ENCODE assay signal across 8 cellular contexts in the genomic region with DNA sequence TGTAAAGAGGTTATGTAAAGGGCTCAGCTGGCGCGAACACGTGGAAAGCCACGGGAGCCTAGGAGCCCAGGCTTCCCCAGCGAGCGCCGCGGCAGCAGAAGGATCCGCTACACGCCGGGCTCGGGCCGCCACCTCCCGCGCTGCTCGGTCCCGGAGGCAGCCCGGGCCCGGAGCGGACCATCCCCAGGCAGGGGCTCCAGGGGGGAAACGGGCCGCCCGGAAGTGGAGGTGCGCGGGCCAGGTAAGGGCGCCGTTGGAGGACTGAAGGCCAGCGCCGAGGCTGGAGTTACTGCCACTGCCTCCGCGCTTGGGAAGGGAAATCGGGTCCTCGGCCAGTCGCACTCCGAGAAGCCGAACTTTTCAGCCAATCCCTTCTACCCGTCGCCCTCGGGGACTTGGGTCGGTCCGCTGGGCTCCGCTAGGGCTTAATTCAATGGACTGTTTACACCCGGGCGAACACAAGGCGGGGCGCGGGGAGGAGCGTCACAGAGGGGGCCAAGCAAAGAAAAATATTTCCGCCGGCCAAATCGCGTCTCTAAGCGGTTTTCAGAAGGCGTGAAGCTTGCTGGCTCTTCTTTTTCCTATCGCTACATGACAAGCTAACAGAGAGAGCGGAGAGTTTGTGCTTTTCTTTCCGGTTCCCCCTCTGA.
DNase-seq lines count a peak whose midpoint lies in the region; ATAC-seq lines count a peak whose summit lies in the region.

No MANE protein-coding gene starts in this region.

- DNase-seq in C1 segment of cervical spinal cord (lab: John Stamatoyannopoulos, UW) (peak; percentile 82 to 99 (median 94)), NCI-H524 treated with DMSO at 0.1 percent for 48 hours (lab: John Stamatoyannopoulos, UW) (peak; percentile 72)
- DNase-seq in activated CD4-positive, alpha-beta T cell treated with anti-CD3 and anti-CD28 coated beads for 48 hours = peak; percentile 92
- peak; percentile 69 to 82 (median 78) for DNase-seq in stimulated activated CD4-positive, alpha-beta T cell treated with anti-CD3 and anti-CD28 coated beads, Interleukin-1b, Interleukin-23, amount 100 ng/mL, for 24 hours (ENCODE audit: low read depth in 4 of 4, low spot score in 1 of 4)

- H3K27ac ChIP-seq in cingulate gyrus (ENCODE audit: low read depth, low read length) (peak overlapping the region; percentile 99), layer of hippocampus (ENCODE audit: low read depth, low read length) (peak overlapping the region; percentile 100)

- H3K27me3 ChIP-seq in layer of hippocampus (ENCODE audit: control insufficient read depth, insufficient read depth, low read length) = no peaks in the 10 kb centered on the region

- ATAC-seq in GM19351 (IDR thresholded peaks at IDR 0.05; ENCODE audit: unreplicated experiment) = peak; percentile 82
- peak; percentile 40 for ATAC-seq in HG03469 (IDR thresholded peaks at IDR 0.05; ENCODE audit: unreplicated experiment)

Comparison
In these comparisons a context has a peak if more than half of its experiments do, and no peak if none do; other contexts are left out.
1. Peak in every context shown above with its lines: DNase-seq, ATAC-seq and H3K27ac ChIP-seq.